2 cellular contexts compared by ENCODE assay signal in genomic region chr7:31059551-31059950, GRCh38.
TF ChIP-seq lines count a peak whose summit lies in the region.

No MANE protein-coding gene starts in this region.

TF ChIP-seq in GM23338, 12 proteins besides CTCF, POLR2A, EP300 and RAD21:
- no peak for TF ChIP-seq JUNB (IDR thresholded peaks at IDR 0.05; ENCODE audit: unreplicated experiment)
- no peak for TF ChIP-seq EZH2phosphoT487 (IDR thresholded peaks at IDR 0.05; ENCODE audit: unreplicated experiment)
- TF ChIP-seq REST (IDR thresholded peaks at IDR 0.05; ENCODE audit: unreplicated experiment): no peak
- TF ChIP-seq EZH2 (IDR thresholded peaks at IDR 0.05; ENCODE audit: low read depth, unreplicated experiment): no peak
- TF ChIP-seq ETS1 (IDR thresholded peaks at IDR 0.05): no peak
- TF ChIP-seq ZNF331 (CRISPR knock-in tag; IDR thresholded peaks at IDR 0.05; ENCODE audit: low read depth): no peak
- no peak for TF ChIP-seq STAT1 (IDR thresholded peaks at IDR 0.05; ENCODE audit: unreplicated experiment)
- TF ChIP-seq CREB1 (CRISPR knock-in tag; IDR thresholded peaks at IDR 0.05; ENCODE audit: low read depth): no peak
- TF ChIP-seq POLR2AphosphoS5 (IDR thresholded peaks at IDR 0.05; ENCODE audit: low read depth): no peak
- TF ChIP-seq NANOG (IDR thresholded peaks at IDR 0.05; ENCODE audit: borderline replicate concordance): no peak
- no peak for TF ChIP-seq ZNF462 (CRISPR knock-in tag; IDR thresholded peaks at IDR 0.05)

TF ChIP-seq in K562, 482 proteins besides CTCF, POLR2A, EP300 and RAD21:
- TF ChIP-seq THAP7 (CRISPR knock-in tag; IDR thresholded peaks at IDR 0.05) (no peak), MTA2 (IDR thresholded peaks at IDR 0.05; ENCODE audit: low read depth) (no peak)
